ENCODE assay signal across 8 cellular contexts in the genomic region with DNA sequence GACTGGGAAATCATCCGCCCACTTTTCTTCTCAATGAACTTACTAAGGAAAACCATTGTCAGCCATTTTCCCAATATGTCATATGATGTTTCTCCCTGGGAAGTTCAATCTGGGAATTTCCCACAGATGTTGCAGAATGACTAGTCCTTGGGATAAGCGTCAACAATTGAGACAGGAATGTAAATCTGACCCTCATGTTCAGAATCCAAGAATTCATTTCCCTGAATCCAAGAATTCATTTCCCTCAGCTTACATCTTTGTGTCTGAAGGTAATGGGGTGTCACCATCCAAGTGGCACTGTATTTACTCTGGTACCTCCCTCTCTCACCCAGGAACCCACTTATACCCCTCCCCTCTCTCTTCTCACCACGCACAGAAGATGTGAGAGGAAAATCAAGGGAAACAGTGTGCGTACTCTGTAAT. TPM values are rescaled to one million over a fixed set of nuclear protein-coding genes. Genes with fewer than 3 reads are reported as not detected.
DNase-seq lines count a peak whose midpoint lies in the region; ATAC-seq and FAIRE-seq lines count a peak whose summit lies in the region.

No MANE protein-coding gene starts in this region.

- DNase-seq in NCI-H345 (lab: John Stamatoyannopoulos, UW) (peak; percentile 4), NCI-H345 treated with DMSO at 0.1 percent for 48 hours (lab: John Stamatoyannopoulos, UW; ENCODE audit: unreplicated experiment) (no peak), immature natural killer cell (no peak), GM19239 (ENCODE audit: insufficient read length, low spot score) (no peak)
- DNase-seq in activated T-helper 2 cell treated with anti-CD3 and anti-CD28 coated beads, Interferon-gamma antibody, Interleukin-2, Interleukin-4, amounts not matched to agents 10 μg/mL and 5 μg/mL and 100 μg/mL, durations not matched to agents 14 hours and 24 hours and 36 hours (ENCODE audit: low spot score) = no peak
- DNase-seq in stimulated activated naive CD8-positive, alpha-beta T cell treated with anti-CD3 and anti-CD28 coated beads, Interleukin-15, amount 100 ng/mL, for 72 hours = no peak
- no peak for DNase-seq in stimulated activated CD4-positive, alpha-beta T cell treated with anti-CD3 and anti-CD28 coated beads, Interleukin-12 subunit alpha, Interleukin-12 subunit beta, amount 100 ng/mL, for 4 hours

- H3K9me3 Mint-ChIP-seq in activated T-helper 2 cell treated with anti-CD3 and anti-CD28 coated beads, Interferon-gamma antibody, Interleukin-2, Interleukin-4, amounts not matched to agents 10 μg/mL and 5 μg/mL and 100 μg/mL, durations not matched to agents 14 hours and 24 hours and 36 hours = no peaks in the 10 kb centered on the region
- H3K9me3 Mint-ChIP-seq in immature natural killer cell = no peaks in the 10 kb centered on the region
- no peaks in the 10 kb centered on the region for H3K9me3 Mint-ChIP-seq in stimulated activated naive CD8-positive, alpha-beta T cell treated with anti-CD3 and anti-CD28 coated beads, Interleukin-15, amount 100 ng/mL, for 72 hours

- peaks cover 61% of the 10 kb centered on the region for H3K4me1 Mint-ChIP-seq in activated T-helper 2 cell treated with anti-CD3 and anti-CD28 coated beads, Interferon-gamma antibody, Interleukin-2, Interleukin-4, amounts not matched to agents 10 μg/mL and 5 μg/mL and 100 μg/mL, durations not matched to agents 14 hours and 24 hours and 36 hours (ENCODE audit: low read depth)
- H3K4me1 Mint-ChIP-seq in immature natural killer cell = peaks cover 75 to 83% of the 10 kb centered on the region in 2 donors
- H3K4me1 Mint-ChIP-seq in stimulated activated naive CD8-positive, alpha-beta T cell treated with anti-CD3 and anti-CD28 coated beads, Interleukin-15, amount 100 ng/mL, for 72 hours = peaks cover 82% of the 10 kb centered on the region

- peaks cover 14% of the 10 kb centered on the region for H3K36me3 Mint-ChIP-seq in activated T-helper 2 cell treated with anti-CD3 and anti-CD28 coated beads, Interferon-gamma antibody, Interleukin-2, Interleukin-4, amounts not matched to agents 10 μg/mL and 5 μg/mL and 100 μg/mL, durations not matched to agents 14 hours and 24 hours and 36 hours (ENCODE audit: low read depth)
- H3K36me3 Mint-ChIP-seq in immature natural killer cell = no peaks in the 10 kb centered on the region

- ATAC-seq in stimulated activated naive CD8-positive, alpha-beta T cell treated with anti-CD3 and anti-CD28 coated beads, Interleukin-15, amount 100 ng/mL, for 72 hours = no peak
- no peak for ATAC-seq in HG02588 (IDR thresholded peaks at IDR 0.05; ENCODE audit: unreplicated experiment)

- no peaks in the 10 kb centered on the region for H3K27me3 Mint-ChIP-seq in activated T-helper 2 cell treated with anti-CD3 and anti-CD28 coated beads, Interferon-gamma antibody, Interleukin-2, Interleukin-4, amounts not matched to agents 10 μg/mL and 5 μg/mL and 100 μg/mL, durations not matched to agents 14 hours and 24 hours and 36 hours (ENCODE audit: low read depth)
- H3K27me3 Mint-ChIP-seq in immature natural killer cell (ENCODE audit: low read depth in 3 of 3) = peaks cover 9 to 15% (median 11%) of the 10 kb centered on the region in 3 donors
- H3K27me3 Mint-ChIP-seq in stimulated activated naive CD8-positive, alpha-beta T cell treated with anti-CD3 and anti-CD28 coated beads, Interleukin-15, amount 100 ng/mL, for 72 hours = no peaks in the 10 kb centered on the region

- intact Hi-C loops in activated T-helper 2 cell treated with anti-CD3 and anti-CD28 coated beads, Interferon-gamma antibody, Interleukin-2, Interleukin-4, amounts not matched to agents 10 μg/mL and 5 μg/mL and 100 μg/mL, durations not matched to agents 14 hours and 24 hours and 36 hours (cut with micrococcal nuclease) = no loop called here

- no peak for FAIRE-seq in GM19239 (lab: Jason Lieb, UNC)

- no peak overlapping the region for H3K4me3 Mint-ChIP-seq in activated T-helper 2 cell treated with anti-CD3 and anti-CD28 coated beads, Interferon-gamma antibody, Interleukin-2, Interleukin-4, amounts not matched to agents 10 μg/mL and 5 μg/mL and 100 μg/mL, durations not matched to agents 14 hours and 24 hours and 36 hours (ENCODE audit: low read depth)
- peak overlapping the region in 3 of 5 donors; percentile 12 to 36 (median 18) for H3K4me3 Mint-ChIP-seq in immature natural killer cell
- H3K4me3 Mint-ChIP-seq in stimulated activated naive CD8-positive, alpha-beta T cell treated with anti-CD3 and anti-CD28 coated beads, Interleukin-15, amount 100 ng/mL, for 72 hours = peak overlapping the region; percentile 87 to 91

- H3K27ac Mint-ChIP-seq in activated T-helper 2 cell treated with anti-CD3 and anti-CD28 coated beads, Interferon-gamma antibody, Interleukin-2, Interleukin-4, amounts not matched to agents 10 μg/mL and 5 μg/mL and 100 μg/mL, durations not matched to agents 14 hours and 24 hours and 36 hours = peak overlapping the region; percentile 1
- peak overlapping the region; percentile 13 to 94 (median 89) for H3K27ac Mint-ChIP-seq in immature natural killer cell
- H3K27ac Mint-ChIP-seq in stimulated activated naive CD8-positive, alpha-beta T cell treated with anti-CD3 and anti-CD28 coated beads, Interleukin-15, amount 100 ng/mL, for 72 hours = peak overlapping the region in 1 of 2 donors; percentile 27

RNA-seq across cellular contexts. Expression of a gene that starts 7.4 kb away (rescaled TPM):
- 13.5 and 13.7 TPM in 2 replicates for total RNA-seq in activated T-helper 2 cell treated with anti-CD3 and anti-CD28 coated beads, Interferon-gamma antibody, Interleukin-2, Interleukin-4, amounts not matched to agents 10 μg/mL and 5 μg/mL and 100 μg/mL, durations not matched to agents 14 hours and 24 hours and 36 hours
- 1 to 10 TPM; 1.1 to 3.0 (median 1.3) TPM for polyA plus RNA-seq in immature natural killer cell
